33 cellular contexts compared by ENCODE assay signal in genomic region chr2:30455339-30455738, GRCh38. TPM values are rescaled to one million over a fixed set of nuclear protein-coding genes. Genes with fewer than 3 reads are reported as not detected.
DNase-seq lines count a peak whose midpoint lies in the region; ATAC-seq and TF ChIP-seq lines count a peak whose summit lies in the region.
"Had no signal": no experiment of that assay in that cellular context is flagged by ENCODE, and none has a peak within 500 bp of the region (broad histone marks: within the 10 kb centered on the region; RNA-seq: fewer than 3 reads in every experiment).

No MANE protein-coding gene starts in this region.

- peaks cover 0 to 3% of the 10 kb centered on the region in 2 experiments; a peak in 2 of 3 replicates for H3K36me3 ChIP-seq in HEK293 (ENCODE audit: control insufficient read depth in 2 of 2, insufficient read depth in 1 of 2, low read length in 2 of 2)
- H3K36me3 ChIP-seq: gastrocnemius medialis, upper lobe of right lung had no signal

- no peaks in the 10 kb centered on the region for H3K9me3 Mint-ChIP-seq in stimulated activated effector memory CD8-positive, alpha-beta T cell treated with anti-CD3 and anti-CD28 coated beads, Interleukin-12 subunit alpha, Interleukin-12 subunit beta, amount 100 ng/mL, for 72 hours
- H3K9me3 Mint-ChIP-seq in mesothelial cell of epicardium: peaks cover 3% of the 10 kb centered on the region
- H3K9me3 Mint-ChIP-seq: activated naive CD4-positive, alpha-beta T cell treated with anti-CD3 and anti-CD28 coated beads for 36 hours; effector memory CD8-positive, alpha-beta T cell; HFFc6; immature natural killer cell; nephron had no signal

- H3K27ac ChIP-seq in HEK293 (ENCODE audit: extremely low read depth, low read depth, low read length): no peak overlapping the region
- H3K27ac ChIP-seq: C4-2B, gastrocnemius medialis, HL-60, upper lobe of right lung had no signal

- TF ChIP-seq CTCF in HEK293 (tag by site-specific recombination; IDR thresholded peaks at IDR 0.05) (no peak), mesothelial cell of epicardium (IDR thresholded peaks at IDR 0.05; ENCODE audit: unreplicated experiment) (no peak)

- H3K4me1 ChIP-seq in HEK293 (ENCODE audit: control insufficient read depth, insufficient read depth, low read length): peaks cover 28% of the 10 kb centered on the region
- H3K4me1 ChIP-seq: upper lobe of right lung had no signal

- POLR2A ChIA-PET in HEK293 (lab: Yijun Ruan, JAX): no interaction called here

- DNase-seq in OCI-M1 (lab: John Stamatoyannopoulos, UW) (peak; percentile 35), left kidney (ENCODE audit: low read depth, low spot score) (peak; percentile 12), NCI-H146 treated with DMSO at 0.1 percent for 48 hours (lab: John Stamatoyannopoulos, UW; ENCODE audit: unreplicated experiment) (no peak), mesothelial cell of epicardium (ENCODE audit: low spot score in 2 of 2, unreplicated experiment in 2 of 2) (no peak)
- no peak for DNase-seq in stimulated activated effector memory CD8-positive, alpha-beta T cell treated with anti-CD3 and anti-CD28 coated beads, Interleukin-12 subunit alpha, Interleukin-12 subunit beta, amount 100 ng/mL, for 72 hours (ENCODE audit: low spot score in 2 of 2)
- DNase-seq: activated CD4-positive, CD25-positive, alpha-beta regulatory T cell; activated naive CD4-positive, alpha-beta T cell treated with anti-CD3 and anti-CD28 coated beads for 36 hours; Calu3; cortex of kidney; DMS79 treated with DMSO at 0.1 percent for 48 hours; effector memory CD8-positive, alpha-beta T cell; gastrocnemius medialis; HFFc6; hypothalamus; immature natural killer cell; Kasumi-1; left ventricle myocardium superior; midbrain; NCI-H146; NCI-H510A; SIG-M5; stimulated activated CD4-positive, alpha-beta T cell treated with anti-CD3 and anti-CD28 coated beads, Interleukin-12 subunit alpha, Interleukin-12 subunit beta, amount 100 ng/mL, for 4 hours; stimulated activated CD4-positive, alpha-beta T cell treated with anti-CD3 and anti-CD28 coated beads, Interleukin-4, amount 100 ng/mL, for 1 hour; substantia nigra; upper lobe of right lung had no signal

- no peak overlapping the region for H3K4me3 Mint-ChIP-seq in stimulated activated effector memory CD8-positive, alpha-beta T cell treated with anti-CD3 and anti-CD28 coated beads, Interleukin-12 subunit alpha, Interleukin-12 subunit beta, amount 100 ng/mL, for 72 hours
- no peak overlapping the region for H3K4me3 Mint-ChIP-seq in mesothelial cell of epicardium
- H3K4me3 Mint-ChIP-seq: activated naive CD4-positive, alpha-beta T cell treated with anti-CD3 and anti-CD28 coated beads for 36 hours; effector memory CD8-positive, alpha-beta T cell; HFFc6; immature natural killer cell; nephron had no signal

- no peaks in the 10 kb centered on the region for H3K9me3 ChIP-seq in HEK293 (ENCODE audit: control insufficient read depth, insufficient read depth, low read depth, low read length)
- H3K9me3 ChIP-seq: gastrocnemius medialis, upper lobe of right lung had no signal

- H3K27me3 Mint-ChIP-seq in mesothelial cell of epicardium (ENCODE audit: low read depth): no peaks in the 10 kb centered on the region
- H3K27me3 Mint-ChIP-seq: effector memory CD8-positive, alpha-beta T cell had no signal

- CTCF ChIA-PET in HEK293 (lab: Yijun Ruan, JAX): interaction anchor here (0.7 to 2.0 kb wide), 2 partner anchors 11 to 234 kb away, joined by 3 to 11 read pairs; no protein-coding TSS in a partner anchor

- ATAC-seq in stimulated activated effector memory CD8-positive, alpha-beta T cell treated with anti-CD3 and anti-CD28 coated beads, Interleukin-12 subunit alpha, Interleukin-12 subunit beta, amount 100 ng/mL, for 72 hours: no peak
- no peak for ATAC-seq in GM19452 (IDR thresholded peaks at IDR 0.05; ENCODE audit: unreplicated experiment)
- ATAC-seq: effector memory CD8-positive, alpha-beta T cell; esophagus mucosa; gastrocnemius medialis; left ventricle myocardium superior; Panc1; upper lobe of right lung had no signal

- no peak overlapping the region for H3K4me3 ChIP-seq in HEK293 (ENCODE audit: low read depth, low read length)
- H3K4me3 ChIP-seq: gastrocnemius medialis, GM12878, upper lobe of right lung had no signal

- peak overlapping the region; percentile 46 for H3K27ac Mint-ChIP-seq in stimulated activated effector memory CD8-positive, alpha-beta T cell treated with anti-CD3 and anti-CD28 coated beads, Interleukin-12 subunit alpha, Interleukin-12 subunit beta, amount 100 ng/mL, for 72 hours
- no peak overlapping the region for H3K27ac Mint-ChIP-seq in mesothelial cell of epicardium
- H3K27ac Mint-ChIP-seq: activated naive CD4-positive, alpha-beta T cell treated with anti-CD3 and anti-CD28 coated beads for 36 hours; nephron had no signal

- peaks cover 6% of the 10 kb centered on the region for H3K36me3 Mint-ChIP-seq in stimulated activated effector memory CD8-positive, alpha-beta T cell treated with anti-CD3 and anti-CD28 coated beads, Interleukin-12 subunit alpha, Interleukin-12 subunit beta, amount 100 ng/mL, for 72 hours
- H3K36me3 Mint-ChIP-seq in mesothelial cell of epicardium: no peaks in the 10 kb centered on the region

- H3K4me1 Mint-ChIP-seq in stimulated activated effector memory CD8-positive, alpha-beta T cell treated with anti-CD3 and anti-CD28 coated beads, Interleukin-12 subunit alpha, Interleukin-12 subunit beta, amount 100 ng/mL, for 72 hours: peaks cover 35% of the 10 kb centered on the region
- H3K4me1 Mint-ChIP-seq in mesothelial cell of epicardium: peaks cover 29% of the 10 kb centered on the region

TF ChIP-seq in HEK293, 187 proteins besides CTCF, POLR2A, EP300 and RAD21:
- TF ChIP-seq KLF1 (tag by site-specific recombination; IDR thresholded peaks at IDR 0.05) (peak; percentile 46), SETDB1 (IDR thresholded peaks at IDR 0.05; ENCODE audit: insufficient read length, low read length) (no peak), ZFP3 (tag by site-specific recombination; IDR thresholded peaks at IDR 0.05; ENCODE audit: low read depth) (no peak), ZFP41 (tag by site-specific recombination; IDR thresholded peaks at IDR 0.05; ENCODE audit: borderline replicate concordance) (no peak), OSR2 (tag by site-specific recombination; IDR thresholded peaks at IDR 0.05) (peak; percentile 52; the same call in 1 of the 2 replicates), IKZF3 (tag by site-specific recombination; IDR thresholded peaks at IDR 0.05) (no peak), HOXA7 (CRISPR knock-in tag; IDR thresholded peaks at IDR 0.05; ENCODE audit: borderline replicate concordance) (no peak), ZBTB17 (tag by site-specific recombination; IDR thresholded peaks at IDR 0.05) (peak; percentile 38; the same call in 1 of the 2 replicates), ZNF600 (tag by site-specific recombination; IDR thresholded peaks at IDR 0.05) (peak; percentile 46; the same call in 1 of the 2 replicates), ZNF776 (tag by site-specific recombination; IDR thresholded peaks at IDR 0.05; ENCODE audit: borderline replicate concordance) (no peak), TCF7L2 (IDR thresholded peaks at IDR 0.05; ENCODE audit: borderline replicate concordance, low read depth, low read length) (no peak), PRDM10 (tag by site-specific recombination; IDR thresholded peaks at IDR 0.05) (peak; percentile 91)

RNA-seq across cellular contexts. Expression of gene LCLAT1, which starts 8.3 kb away (rescaled TPM):
- 19.6 to 23.2 TPM (median 21.2 TPM) in 3 replicates for total RNA-seq in mesothelial cell of epicardium

Comparison
In these comparisons a context has a peak if more than half of its experiments do, and no peak if none do; other contexts are left out.
1. DNase-seq: peak in OCI-M1 (single experiment) and left kidney (single experiment); none in stimulated activated effector memory CD8-positive, alpha-beta T cell treated with anti-CD3 and anti-CD28 coated beads, Interleukin-12 subunit alpha, Interleukin-12 subunit beta, amount 100 ng/mL, for 72 hours (0 of 2), NCI-H146 treated with DMSO at 0.1 percent for 48 hours (single experiment) and mesothelial cell of epicardium (0 of 2).